14 cellular contexts compared by ENCODE assay signal in genomic region chr11:27861706-27862430, GRCh38.
A peak's percentile ranks its signal among the peaks of the same experiment; 100 is the strongest.
DNase-seq lines count a peak whose midpoint lies in the region; ATAC-seq, FAIRE-seq and TF ChIP-seq lines count a peak whose summit lies in the region.
"Had no signal": no experiment of that assay in that cellular context is flagged by ENCODE, and none has a peak within 500 bp of the region (broad histone marks: within the 10 kb centered on the region; RNA-seq: fewer than 3 reads in every experiment).

No MANE protein-coding gene starts in this region.

- POLR2A ChIA-PET in A549 (lab: Yijun Ruan, JAX) = no interaction called here
- POLR2A ChIA-PET in HCT116 (lab: Charles Lee) = no interaction called here

- H3K36me3 ChIP-seq in HCT116 (ENCODE audit: control insufficient read depth in 1 of 2, insufficient read depth in 2 of 2, low read length in 2 of 2) = no peaks in the 10 kb centered on the region
- no peaks in the 10 kb centered on the region for H3K36me3 ChIP-seq in astrocyte (ENCODE audit: insufficient read depth, low read length)
- H3K36me3 ChIP-seq: BE2C had no signal

- intact Hi-C loops in HCT116 (cut with micrococcal nuclease) (no loop called here), left ventricle myocardium superior (cut with micrococcal nuclease) (no loop called here)

- TF ChIP-seq CTCF in A549 (IDR thresholded peaks at IDR 0.05) (no peak), HCT116 (IDR thresholded peaks at IDR 0.05 in 2 of 3, conservative IDR thresholded peaks at IDR 0.05 in 1 of 3; ENCODE audit: borderline replicate concordance in 1 of 3, insufficient read depth in 1 of 3, low read depth in 2 of 3, low read length in 2 of 3) (no peak), astrocyte (IDR thresholded peaks at IDR 0.05; ENCODE audit: insufficient read depth, low read depth, low read length) (no peak)

- 0 out of 3 replicates have a peak overlapping the region, but pooled peaks have one; percentile 2 for H3K4me2 ChIP-seq in A549
- H3K4me2 ChIP-seq in HCT116 (ENCODE audit: low read length) = peak overlapping the region; percentile 26
- peak overlapping the region; percentile 69 for H3K4me2 ChIP-seq in astrocyte (ENCODE audit: low read length)

- FAIRE-seq in A549 (lab: Jason Lieb, UNC) (no peak), astrocyte (lab: Jason Lieb, UNC) (peak; percentile 99)

- H2AFZ ChIP-seq in HCT116 (ENCODE audit: low read depth, low read length, poor library complexity, severe bottlenecking) (peak overlapping the region; percentile 11), astrocyte (ENCODE audit: low read depth, low read length) (no peak overlapping the region)

- H3K27me3 ChIP-seq in HCT116 (ENCODE audit: insufficient read depth, low read length) (no peaks in the 10 kb centered on the region), astrocyte (ENCODE audit: insufficient read depth, low read length) (no peaks in the 10 kb centered on the region)
- H3K27me3 ChIP-seq: BE2C had no signal

- RAD21 ChIA-PET in HCT116 (lab: Charles Lee; ENCODE audit: low non-redundant PET in 1 of 2, low total read pairs in 2 of 2, uncharacterized antibody in 2 of 2, unreplicated experiment in 2 of 2) = no interaction called here

- ATAC-seq in A549 (peak; percentile 71 to 78; a peak in 4 of 6 replicates), HCT116 (peak; percentile 49), left ventricle myocardium superior (peak; percentile 56)

- H3K9me2 ChIP-seq in HCT116 (ENCODE audit: insufficient read depth) = no peaks in the 10 kb centered on the region

- H3K4me3 ChIP-seq in A549 (no peak overlapping the region), HCT116 (replicated peaks in 1 of 2; ENCODE audit: low read depth in 1 of 2, low read length in 2 of 2) (no peak overlapping the region), astrocyte (ENCODE audit: insufficient read depth, low read depth, low read length) (no peak overlapping the region)

- 47% methylated on average over 4 of the region's 4 CpGs for WGBS in A549 (ENCODE audit: missing lambda C conversion rate)

- H3K9me3 Mint-ChIP-seq in astrocyte (ENCODE audit: unreplicated experiment) = peaks cover 6% of the 10 kb centered on the region
- H3K9me3 Mint-ChIP-seq in immature natural killer cell = peaks cover 3 to 14% (median 5%) of the 10 kb centered on the region in 6 donors
- no peaks in the 10 kb centered on the region for H3K9me3 Mint-ChIP-seq in T-helper 2 cell treated with Interferon-gamma antibody and Interleukin-4, amounts not matched to agents 5 μg/mL and 100 μg/mL, for 36 hours
- H3K9me3 Mint-ChIP-seq in activated naive CD8-positive, alpha-beta T cell treated with anti-CD3 and anti-CD28 coated beads for 36 hours = no peaks in the 10 kb centered on the region
- H3K9me3 Mint-ChIP-seq: activated CD4-positive, alpha-beta T cell treated with anti-CD3 and anti-CD28 coated beads, Interleukin-2, amount 10 ng/mL, durations not matched to agents 24 days and 14 days; stimulated activated naive CD8-positive, alpha-beta T cell treated with anti-CD3 and anti-CD28 coated beads, Interleukin-15, Interleukin-2, amounts not matched to agents 100 ng/mL and 50 ng/mL, for 24 hours had no signal

- H3K9ac ChIP-seq in HCT116 (ENCODE audit: low read length) (no peak overlapping the region), astrocyte (ENCODE audit: low read length) (peak overlapping the region; percentile 25)

- TF ChIP-seq EP300 in A549 (IDR thresholded peaks at IDR 0.05) = no peak

- no peak for TF ChIP-seq RAD21 in A549 (conservative IDR thresholded peaks at IDR 0.05 in 1 of 2, IDR thresholded peaks at IDR 0.05 in 1 of 2)
- no peak for TF ChIP-seq RAD21 in HCT116 (IDR thresholded peaks at IDR 0.05; ENCODE audit: low read depth)

- H3K9me3 ChIP-seq in A549 = no peaks in the 10 kb centered on the region
- no peaks in the 10 kb centered on the region for H3K9me3 ChIP-seq in HCT116 (ENCODE audit: control insufficient read depth in 1 of 2, insufficient read depth in 1 of 2, low read depth in 1 of 2, low read length in 2 of 2)
- no peaks in the 10 kb centered on the region for H3K9me3 ChIP-seq in astrocyte (ENCODE audit: insufficient read depth, low read depth, low read length)
- H3K9me3 ChIP-seq: BE2C had no signal

- peaks cover 6% of the 10 kb centered on the region; the same call in 2 of the 3 replicates for H3K4me1 ChIP-seq in A549
- H3K4me1 ChIP-seq in HCT116 (ENCODE audit: control insufficient read depth in 1 of 2, insufficient read depth in 2 of 2, low read length in 2 of 2) = peaks cover 0 to 25% of the 10 kb centered on the region in 2 experiments; a peak in 2 of 4 replicates
- peaks cover 14% of the 10 kb centered on the region for H3K4me1 ChIP-seq in astrocyte (ENCODE audit: insufficient read depth, low read length)
- H3K4me1 ChIP-seq: BE2C had no signal

- peak in 1 of 2 experiments; percentile 21 for DNase-seq in A549 (ENCODE audit: low read depth in 1 of 2, low spot score in 1 of 2)
- DNase-seq in HCT116 (ENCODE audit: low read depth, low spot score) = no peak
- peak; percentile 94 for DNase-seq in astrocyte (ENCODE audit: low read depth)
- no peak for DNase-seq in left ventricle myocardium superior
- DNase-seq in immature natural killer cell = no peak
- DNase-seq in T-helper 2 cell treated with Interferon-gamma antibody and Interleukin-4, amounts not matched to agents 5 μg/mL and 100 μg/mL, for 36 hours (ENCODE audit: low spot score) = no peak
- DNase-seq in activated naive CD8-positive, alpha-beta T cell treated with anti-CD3 and anti-CD28 coated beads for 36 hours = no peak
- no peak for DNase-seq in mucosa of gallbladder (ENCODE audit: low spot score)
- DNase-seq: activated CD4-positive, alpha-beta T cell treated with anti-CD3 and anti-CD28 coated beads, Interleukin-2, amount 10 ng/mL, durations not matched to agents 24 days and 14 days; activated gamma-delta T cell treated with Interleukin-2 at 50 U/mL for 16 hours; BE2C; GDM1; NCI-H2227 treated with DMSO at 0.1 percent for 48 hours had no signal

- no peak overlapping the region for H3K4me3 Mint-ChIP-seq in astrocyte (ENCODE audit: unreplicated experiment)
- H3K4me3 Mint-ChIP-seq in immature natural killer cell = no peak overlapping the region
- no peak overlapping the region for H3K4me3 Mint-ChIP-seq in T-helper 2 cell treated with Interferon-gamma antibody and Interleukin-4, amounts not matched to agents 5 μg/mL and 100 μg/mL, for 36 hours
- H3K4me3 Mint-ChIP-seq in activated naive CD8-positive, alpha-beta T cell treated with anti-CD3 and anti-CD28 coated beads for 36 hours = no peak overlapping the region
- H3K4me3 Mint-ChIP-seq: activated CD4-positive, alpha-beta T cell treated with anti-CD3 and anti-CD28 coated beads, Interleukin-2, amount 10 ng/mL, durations not matched to agents 24 days and 14 days; stimulated activated naive CD8-positive, alpha-beta T cell treated with anti-CD3 and anti-CD28 coated beads, Interleukin-15, Interleukin-2, amounts not matched to agents 100 ng/mL and 50 ng/mL, for 24 hours had no signal

- no peaks in the 10 kb centered on the region for H3K36me3 Mint-ChIP-seq in astrocyte (ENCODE audit: low read depth, unreplicated experiment)
- no peaks in the 10 kb centered on the region for H3K36me3 Mint-ChIP-seq in immature natural killer cell
- H3K36me3 Mint-ChIP-seq in T-helper 2 cell treated with Interferon-gamma antibody and Interleukin-4, amounts not matched to agents 5 μg/mL and 100 μg/mL, for 36 hours (ENCODE audit: low read depth) = no peaks in the 10 kb centered on the region
- no peaks in the 10 kb centered on the region for H3K36me3 Mint-ChIP-seq in activated naive CD8-positive, alpha-beta T cell treated with anti-CD3 and anti-CD28 coated beads for 36 hours

- peak overlapping the region in 1 of 2 experiments; percentile 26; a peak in 3 of 6 replicates for H3K27ac ChIP-seq in A549
- H3K27ac ChIP-seq in HCT116 (ENCODE audit: low read depth, low read length) = no peak overlapping the region
- H3K27ac ChIP-seq in astrocyte (ENCODE audit: low read depth, low read length) = peak overlapping the region; percentile 65

- TF ChIP-seq POLR2A in A549 (IDR thresholded peaks at IDR 0.05; ENCODE audit: low read length) = no peak
- TF ChIP-seq POLR2A in HCT116 (IDR thresholded peaks at IDR 0.05; ENCODE audit: borderline replicate concordance, extremely low read depth, insufficient read depth, insufficient read length) = no peak

- H3K79me2 ChIP-seq in HCT116 (ENCODE audit: insufficient read depth, low read length) (no peaks in the 10 kb centered on the region), astrocyte (ENCODE audit: insufficient read depth, low read length) (no peaks in the 10 kb centered on the region)

- H3K4me1 Mint-ChIP-seq in astrocyte (ENCODE audit: low read depth, unreplicated experiment) (peaks cover 8% of the 10 kb centered on the region), immature natural killer cell (no peaks in the 10 kb centered on the region)
- no peaks in the 10 kb centered on the region for H3K4me1 Mint-ChIP-seq in T-helper 2 cell treated with Interferon-gamma antibody and Interleukin-4, amounts not matched to agents 5 μg/mL and 100 μg/mL, for 36 hours (ENCODE audit: low read depth)
- no peaks in the 10 kb centered on the region for H3K4me1 Mint-ChIP-seq in activated naive CD8-positive, alpha-beta T cell treated with anti-CD3 and anti-CD28 coated beads for 36 hours
- H3K4me1 Mint-ChIP-seq: activated CD4-positive, alpha-beta T cell treated with anti-CD3 and anti-CD28 coated beads, Interleukin-2, amount 10 ng/mL, durations not matched to agents 24 days and 14 days had no signal

- CTCF ChIA-PET in A549 (lab: Yijun Ruan, JAX) = no interaction called here
- CTCF ChIA-PET in HCT116 (lab: Charles Lee) = no interaction called here

- H3K27me3 Mint-ChIP-seq in astrocyte (ENCODE audit: low read depth, unreplicated experiment) (peaks cover 1% of the 10 kb centered on the region), immature natural killer cell (ENCODE audit: low read depth in 3 of 3) (peaks cover 0 to 3% (median 0%) of the 10 kb centered on the region in 3 donors)
- no peaks in the 10 kb centered on the region for H3K27me3 Mint-ChIP-seq in T-helper 2 cell treated with Interferon-gamma antibody and Interleukin-4, amounts not matched to agents 5 μg/mL and 100 μg/mL, for 36 hours (ENCODE audit: low read depth)
- H3K27me3 Mint-ChIP-seq in activated naive CD8-positive, alpha-beta T cell treated with anti-CD3 and anti-CD28 coated beads for 36 hours = no peaks in the 10 kb centered on the region
- H3K27me3 Mint-ChIP-seq: activated CD4-positive, alpha-beta T cell treated with anti-CD3 and anti-CD28 coated beads, Interleukin-2, amount 10 ng/mL, durations not matched to agents 24 days and 14 days had no signal

- no TSS peak for BruUV-seq in HCT116 (replicated peaks; lab: Mats Ljungman, UMichigan)

- H4K20me1 ChIP-seq in HCT116 (ENCODE audit: insufficient read depth) (no peaks in the 10 kb centered on the region), astrocyte (ENCODE audit: insufficient read depth, low read length) (no peaks in the 10 kb centered on the region)

- peak overlapping the region; percentile 30 for H3K27ac Mint-ChIP-seq in astrocyte (ENCODE audit: unreplicated experiment)
- no peak overlapping the region for H3K27ac Mint-ChIP-seq in immature natural killer cell
- no peak overlapping the region for H3K27ac Mint-ChIP-seq in T-helper 2 cell treated with Interferon-gamma antibody and Interleukin-4, amounts not matched to agents 5 μg/mL and 100 μg/mL, for 36 hours
- H3K27ac Mint-ChIP-seq in activated naive CD8-positive, alpha-beta T cell treated with anti-CD3 and anti-CD28 coated beads for 36 hours = no peak overlapping the region
- H3K27ac Mint-ChIP-seq: activated CD4-positive, alpha-beta T cell treated with anti-CD3 and anti-CD28 coated beads, Interleukin-2, amount 10 ng/mL, durations not matched to agents 24 days and 14 days; stimulated activated naive CD8-positive, alpha-beta T cell treated with anti-CD3 and anti-CD28 coated beads, Interleukin-15, Interleukin-2, amounts not matched to agents 100 ng/mL and 50 ng/mL, for 24 hours had no signal

Comparison
In these comparisons a context has a peak if more than half of its experiments do, and no peak if none do; other contexts are left out.
1. H3K4me2 ChIP-seq: peak in every context shown above with its lines; median percentile 69 in astrocyte; 26 in HCT116; 2 in A549.